Comparison of ENCODE assay signal across 8 cellular contexts in the genomic region with DNA sequence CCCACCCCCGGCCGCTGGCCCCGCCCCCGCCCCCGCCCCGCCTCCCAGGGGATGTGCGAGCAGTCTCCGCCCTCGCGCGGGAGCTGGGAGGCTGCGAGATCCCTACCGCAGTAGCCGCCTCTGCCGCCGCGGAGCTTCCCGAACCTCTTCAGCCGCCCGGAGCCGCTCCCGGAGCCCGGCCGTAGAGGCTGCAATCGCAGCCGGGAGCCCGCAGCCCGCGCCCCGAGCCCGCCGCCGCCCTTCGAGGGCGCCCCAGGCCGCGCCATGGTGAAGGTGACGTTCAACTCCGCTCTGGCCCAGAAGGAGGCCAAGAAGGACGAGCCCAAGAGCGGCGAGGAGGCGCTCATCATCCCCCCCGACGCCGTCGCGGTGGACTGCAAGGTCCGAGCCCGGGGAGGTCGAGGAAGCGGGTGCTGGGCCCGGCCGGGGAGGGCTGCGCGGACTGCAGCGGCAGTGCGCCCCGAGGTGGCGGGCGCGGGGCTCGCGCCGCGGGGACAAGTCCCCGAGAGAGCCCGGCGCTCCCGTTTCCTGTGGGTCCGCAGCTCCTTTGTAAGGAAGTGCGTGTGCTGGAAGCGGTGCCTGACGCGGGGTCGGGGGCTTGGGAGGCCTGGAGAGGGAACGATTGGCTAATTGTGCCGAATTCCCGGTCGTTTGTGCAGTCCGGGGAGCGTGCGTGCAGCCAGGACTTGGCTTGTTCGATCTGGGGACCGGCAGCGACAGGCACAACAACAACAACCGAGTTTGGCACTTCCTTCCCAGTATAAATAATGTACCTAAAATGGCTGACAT. TPM values are rescaled to one million over a fixed set of nuclear protein-coding genes. Genes with fewer than 3 reads are reported as not detected.
DNase-seq lines count a peak whose midpoint lies in the region; ATAC-seq and TF ChIP-seq lines count a peak whose summit lies in the region.

Gene ITM2B, plus strand, starts transcription at position 110 of the 789 bp plus-strand sequence. Its CDS starts 155 bp downstream, at position 265.

- no peaks in the 10 kb centered on the region for H3K9me3 Mint-ChIP-seq in endothelial cell (ENCODE audit: unreplicated experiment)

- ATAC-seq in GM18907 (IDR thresholded peaks at IDR 0.05; ENCODE audit: unreplicated experiment) (peak; percentile 69), HG03159 (IDR thresholded peaks at IDR 0.05; ENCODE audit: unreplicated experiment) (peak; percentile 48)

- peak; percentile 61 for DNase-seq in AG10803 (ENCODE audit: low read depth)
- peak; percentile 48 to 65 for DNase-seq in NOMO-1 (lab: John Stamatoyannopoulos, UW; ENCODE audit: unreplicated experiment in 2 of 2)
- peak; percentile 61 for DNase-seq in activated CD8-positive, alpha-beta memory T cell treated with anti-CD3 and anti-CD28 coated beads, Interleukin-2, amount 50 U/mL, for 4 hours
- DNase-seq in endothelial cell (ENCODE audit: low spot score): peak; percentile 72
- peak; percentile 82 for DNase-seq in midbrain (lab: John Stamatoyannopoulos, UW)
- DNase-seq in stimulated activated CD8-positive, alpha-beta memory T cell treated with anti-CD3 and anti-CD28 coated beads, Interleukin-2, amount 100 ng/mL, for 48 hours (ENCODE audit: low read depth in 2 of 2): peak; percentile 42 to 48

- peak; percentile 27 for TF ChIP-seq CTCF in AG10803 (conservative IDR thresholded peaks at IDR 0.05; ENCODE audit: low read length)
- peak; percentile 17 for TF ChIP-seq CTCF in endothelial cell (IDR thresholded peaks at IDR 0.05; ENCODE audit: unreplicated experiment)

- peaks cover 11% of the 10 kb centered on the region for H3K36me3 Mint-ChIP-seq in endothelial cell (ENCODE audit: low read depth, unreplicated experiment)

- peak within 1 kb of the TSS; percentile 99 for H3K4me3 Mint-ChIP-seq in endothelial cell (ENCODE audit: unreplicated experiment)

- H3K4me1 Mint-ChIP-seq in endothelial cell (ENCODE audit: unreplicated experiment): peaks cover 33% of the 10 kb centered on the region

- H3K4me3 ChIP-seq in AG10803 (ENCODE audit: low read length): peak within 1 kb of the TSS; percentile 99

- peak within 1 kb of the TSS; percentile 96 for H3K27ac Mint-ChIP-seq in endothelial cell (ENCODE audit: unreplicated experiment)

- H3K27me3 Mint-ChIP-seq in endothelial cell (ENCODE audit: unreplicated experiment): peaks cover 9% of the 10 kb centered on the region

RNA-seq across cellular contexts. Expression of gene ITM2B, which starts in this region (rescaled TPM):
- total RNA-seq in endothelial cell (ENCODE audit: unreplicated experiment): 448 TPM

Comparison
In these comparisons a context has a peak if more than half of its experiments do, and no peak if none do; other contexts are left out.
1. Peak in every context shown above with its lines: DNase-seq, ATAC-seq and H3K4me3 ChIP-seq.